9 cellular contexts compared by ENCODE assay signal in the genomic region with DNA sequence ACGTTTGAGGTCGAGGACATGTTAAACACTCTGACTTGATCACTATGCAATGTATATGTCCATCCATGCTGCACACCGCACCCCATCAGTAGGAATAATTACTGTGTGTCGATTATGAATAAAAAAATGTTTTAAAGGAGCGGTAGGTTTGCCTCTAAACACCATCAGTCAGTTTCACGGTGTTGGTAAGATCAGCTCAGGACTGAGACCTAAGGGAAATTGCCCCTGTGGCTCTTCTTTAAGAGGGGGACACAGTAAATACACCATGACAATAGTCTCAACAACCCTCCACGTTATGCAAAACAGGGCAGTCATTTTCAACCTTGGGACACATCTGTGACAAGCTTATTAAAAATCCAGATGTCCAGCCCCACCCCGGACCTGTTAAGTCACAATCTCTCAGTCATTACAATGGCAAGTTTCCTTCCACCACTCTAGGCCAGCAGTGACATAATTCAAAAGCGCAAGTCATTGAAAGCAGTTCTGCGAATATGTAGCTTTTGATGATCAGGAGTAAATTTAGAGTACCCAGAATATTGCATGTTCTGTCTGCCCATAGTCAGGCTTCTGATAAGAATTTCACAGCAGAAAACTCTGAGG. TPM values are rescaled to one million over a fixed set of nuclear protein-coding genes. Genes with fewer than 3 reads are reported as not detected.
A peak's percentile ranks its signal among the peaks of the same experiment; 100 is the strongest.
DNase-seq lines count a peak whose midpoint lies in the region; ATAC-seq and TF ChIP-seq lines count a peak whose summit lies in the region.
"Had no signal": no experiment of that assay in that cellular context is flagged by ENCODE, and none has a peak within 500 bp of the region (broad histone marks: within the 10 kb centered on the region; RNA-seq: fewer than 3 reads in every experiment).

No MANE protein-coding gene starts in this region.

- POLR2A ChIA-PET in PC-3 (lab: Charles Lee; ENCODE audit: unreplicated experiment): interaction anchor here (0.6 kb wide), 1 partner anchor 29 kb away, joined by 3 read pairs; no protein-coding TSS in a partner anchor

- H3K9me3 ChIP-seq in PC-3 (ENCODE audit: low read length): no peaks in the 10 kb centered on the region
- no peaks in the 10 kb centered on the region for H3K9me3 ChIP-seq in neuron (ENCODE audit: low read length)

- peaks cover 6% of the 10 kb centered on the region for H3K36me3 ChIP-seq in GM06990 (ENCODE audit: control insufficient read depth, insufficient read depth, low read length)
- no peaks in the 10 kb centered on the region for H3K36me3 ChIP-seq in PC-3 (ENCODE audit: low read depth, low read length)
- H3K36me3 ChIP-seq in neuron (ENCODE audit: insufficient read depth, low read length): peaks cover 38% of the 10 kb centered on the region

- no peak overlapping the region for H3K27ac ChIP-seq in PC-3 (ENCODE audit: low read length)

- ATAC-seq in PC-3: 0 out of 2 replicates have a peak, but pooled peaks have one; percentile 3

- H3K9ac ChIP-seq in PC-3 (ENCODE audit: low read length): peak overlapping the region; percentile 70

- peak overlapping the region; percentile 92 for H3K4me2 ChIP-seq in PC-3 (ENCODE audit: low read length)

- no peaks in the 10 kb centered on the region for H3K9me2 ChIP-seq in PC-3 (replicated peaks; ENCODE audit: low read length)

- no peak for DNase-seq in GM06990 (ENCODE audit: extremely low read depth, insufficient read length)
- peak; percentile 28 for DNase-seq in PC-3
- DNase-seq in epithelial cell of esophagus (ENCODE audit: low read depth): peak; percentile 60
- no peak for DNase-seq in NCI-H226
- DNase-seq in amygdala (lab: John Stamatoyannopoulos, UW): no peak
- DNase-seq in NCI-H1436 treated with DMSO at 0.1 percent for 48 hours (lab: John Stamatoyannopoulos, UW): no peak
- no peak for DNase-seq in NCI-H510A (lab: John Stamatoyannopoulos, UW)

- intact Hi-C loops in PC-3 (cut with micrococcal nuclease): loop anchor here (5.0 to 10.0 kb wide), 3 partner anchors 40 to 700 kb away; a partner anchor contains a TSS

- CTCF ChIA-PET in PC-3 (lab: Charles Lee): interaction anchor here (1.3 kb wide), 1 partner anchor 162 kb away, joined by 7 read pairs; no protein-coding TSS in a partner anchor

- peaks cover 41% of the 10 kb centered on the region for H3K79me2 ChIP-seq in PC-3 (ENCODE audit: low read length)

- BruUV-seq in PC-3 (replicated peaks; lab: Mats Ljungman, UMichigan): TSS peak; percentile 52

- H3K27me3 ChIP-seq in GM06990 (replicated peaks; ENCODE audit: control insufficient read depth, insufficient read depth, low read length): no peaks in the 10 kb centered on the region
- H3K27me3 ChIP-seq in PC-3 (ENCODE audit: low read length): no peaks in the 10 kb centered on the region
- H3K27me3 ChIP-seq in neuron (ENCODE audit: insufficient read depth, low read length): no peaks in the 10 kb centered on the region

- H4K20me1 ChIP-seq in PC-3 (ENCODE audit: low read length): no peaks in the 10 kb centered on the region

- peak overlapping the region; percentile 76 for H3K4me3 ChIP-seq in GM06990 (replicated peaks; ENCODE audit: low read depth, low read length)
- peak overlapping the region; percentile 94 for H3K4me3 ChIP-seq in PC-3 (ENCODE audit: low read length)
- peak overlapping the region; percentile 71 for H3K4me3 ChIP-seq in epithelial cell of esophagus (ENCODE audit: low read length)
- peak overlapping the region; percentile 67 for H3K4me3 ChIP-seq in neuron (ENCODE audit: low read length)

- no peak for TF ChIP-seq CTCF in GM06990 (IDR thresholded peaks at IDR 0.05; ENCODE audit: insufficient read depth, low read length, poor library complexity, severe bottlenecking)
- no peak for TF ChIP-seq CTCF in PC-3 (conservative IDR thresholded peaks at IDR 0.05; ENCODE audit: low read depth, low read length)
- no peak for TF ChIP-seq CTCF in epithelial cell of esophagus (IDR thresholded peaks at IDR 0.05; ENCODE audit: insufficient read depth, low read depth, low read length, missing control alignments)

- no peaks in the 10 kb centered on the region for H3F3A ChIP-seq in PC-3 (ENCODE audit: low read length, unreplicated experiment)

- peaks cover 9% of the 10 kb centered on the region for H3K4me1 ChIP-seq in PC-3 (ENCODE audit: insufficient read depth, low read length)
- peaks cover 9% of the 10 kb centered on the region for H3K4me1 ChIP-seq in neuron (ENCODE audit: insufficient read depth, low read length)

- H2AFZ ChIP-seq in PC-3 (ENCODE audit: low read length) (peak overlapping the region; percentile 59), neuron (ENCODE audit: low read depth, low read length) (no peak overlapping the region)

RNA-seq across cellular contexts. Expression of a gene that starts 1.2 kb away (rescaled TPM):
- total RNA-seq in PC-3 (2014; rRNA removed): 34.7 and 35.4 TPM in 2 replicates

RNA-seq across cellular contexts. Expression of a gene that starts 29.8 kb away (rescaled TPM):
- 60.9 and 63.1 TPM in 2 replicates for total RNA-seq in PC-3 (2014; rRNA removed)

RNA-seq across cellular contexts. Expression of a gene that starts 30.2 kb away (rescaled TPM):
- total RNA-seq in PC-3 (2014; rRNA removed): 75.3 and 86.2 TPM in 2 replicates

RNA-seq across cellular contexts. Expression of a gene that starts 40.2 kb away (rescaled TPM):
- total RNA-seq in PC-3 (2014; rRNA removed): 0.73 TPM in 1 of 2 replicates, not detected in the other
- total RNA-seq: T-helper 2 cell treated with Interferon-gamma antibody and Interleukin-4, amounts not matched to agents 100 ng/mL and 5 ng/mL, for 36 hours had no signal

RNA-seq across cellular contexts. Expression of a gene that starts 59.3 kb away (rescaled TPM):
- total RNA-seq in PC-3 (2014; rRNA removed): 36.1 and 47.5 TPM in 2 replicates

Comparison
In these comparisons a context has a peak if more than half of its experiments do, and no peak if none do; other contexts are left out.
1. DNase-seq: peak in PC-3 (single experiment) and epithelial cell of esophagus (single experiment); none in GM06990 (single experiment), NCI-H226 (single experiment), amygdala (0 of 56), NCI-H1436 treated with DMSO at 0.1 percent for 48 hours (single experiment) and NCI-H510A (single experiment).
2. Peak in every context shown above with its lines, with median percentiles within 50 percentile points of each other: H3K4me3 ChIP-seq.